Comparison of ENCODE assay signal across 14 cellular contexts in the genomic region with DNA sequence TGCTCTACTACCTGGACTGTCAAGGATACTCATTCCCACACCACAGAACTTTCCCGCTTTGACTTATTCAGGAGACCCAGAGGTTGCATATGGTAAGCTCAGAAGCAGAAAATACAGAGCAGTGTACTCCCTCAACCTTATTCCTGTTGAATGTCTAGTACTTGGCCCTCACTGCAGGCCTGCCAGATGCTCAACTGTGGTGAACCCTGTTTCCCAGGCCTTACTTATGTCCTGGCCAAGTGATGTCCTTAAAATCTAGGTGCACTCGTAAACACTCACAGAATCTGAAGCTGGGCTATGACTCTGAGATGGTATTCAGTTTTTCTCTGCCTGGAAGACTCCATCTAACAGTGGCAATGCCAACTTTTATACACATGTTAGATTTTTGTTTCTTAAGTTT. TPM values are rescaled to one million over a fixed set of nuclear protein-coding genes. Genes with fewer than 3 reads are reported as not detected.
DNase-seq lines count a peak whose midpoint lies in the region; ATAC-seq, FAIRE-seq and TF ChIP-seq lines count a peak whose summit lies in the region.
"Had no signal": no experiment of that assay in that cellular context is flagged by ENCODE, and none has a peak within 500 bp of the region (broad histone marks: within the 10 kb centered on the region; RNA-seq: fewer than 3 reads in every experiment).

No MANE protein-coding gene starts in this region.

- intact Hi-C loops in Right ventricle myocardium inferior (cut with DNase I) (no loop called here), cardiac septum (cut with DNase I) (no loop called here), Panc1 (cut with micrococcal nuclease; ENCODE audit: unreplicated experiment) (no loop called here), stomach (cut with DNase I; ENCODE audit: low total_unique reads) (no loop called here), Caco-2 (cut with micrococcal nuclease; ENCODE audit: unreplicated experiment) (no loop called here)

- TF ChIP-seq CTCF in Panc1 (IDR thresholded peaks at IDR 0.05), result no peak
- TF ChIP-seq CTCF in glutamatergic neuron (IDR thresholded peaks at IDR 0.05; ENCODE audit: partially characterized antibody, unreplicated experiment), result no peak
- no peak for TF ChIP-seq CTCF in stomach (IDR thresholded peaks at IDR 0.05)
- no peak for TF ChIP-seq CTCF in Caco-2 (IDR thresholded peaks at IDR 0.05; ENCODE audit: insufficient read depth in 1 of 2, low read depth in 1 of 2, low read length in 1 of 2, severe bottlenecking in 1 of 2, unreplicated experiment in 1 of 2)

- H3K4me1 Mint-ChIP-seq in glutamatergic neuron (ENCODE audit: low read depth, unreplicated experiment) (peaks cover 5% of the 10 kb centered on the region), Caco-2 (ENCODE audit: low read depth, unreplicated experiment) (peaks cover 12% of the 10 kb centered on the region)

- H3K9me3 ChIP-seq in Panc1 (ENCODE audit: control insufficient read depth, insufficient read depth, low read depth, low read length), result no peaks in the 10 kb centered on the region
- H3K9me3 ChIP-seq in stomach, result no peaks in the 10 kb centered on the region
- no peaks in the 10 kb centered on the region for H3K9me3 ChIP-seq in Caco-2

- POLR2A ChIA-PET in Panc1 (lab: Charles Lee) (no interaction called here), Caco-2 (lab: Charles Lee) (no interaction called here)

- no peak for DNase-seq in Right ventricle myocardium inferior (ENCODE audit: missing footprints)
- no peak for DNase-seq in cardiac septum (ENCODE audit: low spot score)
- DNase-seq in Panc1 (ENCODE audit: low read depth, low spot score), result no peak
- no peak for DNase-seq in glutamatergic neuron
- no peak for DNase-seq in stomach
- DNase-seq in urothelium cell line (ENCODE audit: low spot score), result no peak
- DNase-seq in stimulated activated CD4-positive, alpha-beta T cell treated with anti-CD3 and anti-CD28 coated beads, Interleukin-4, amount 100 ng/mL, for 1 hour, result no peak
- no peak for DNase-seq in Caco-2
- DNase-seq: activated CD8-positive, alpha-beta memory T cell treated with anti-CD3 and anti-CD28 coated beads, Interleukin-2, amount 50 U/mL, for 48 hours; Kasumi-1; NCI-H748 treated with DMSO at 0.1 percent for 48 hours; SHP77; stimulated activated CD4-positive, alpha-beta T cell treated with anti-CD3 and anti-CD28 coated beads, Interleukin-1b, Interleukin-23, amount 100 ng/mL, for 48 hours had no signal

- TF ChIP-seq EP300 in stomach (IDR thresholded peaks at IDR 0.05), result no peak

- WGBS in stomach, 5 donors, result 89 to 96% (median 94%) methylated on average over 2 of the region's 2 CpGs

- ATAC-seq in Right ventricle myocardium inferior (peak; percentile 35), Panc1 (0 out of 2 replicates have a peak, but pooled peaks have one; percentile 29)

- H3K27ac Mint-ChIP-seq in glutamatergic neuron (ENCODE audit: unreplicated experiment), result peak overlapping the region; percentile 84
- no peak overlapping the region for H3K27ac Mint-ChIP-seq in Caco-2 (ENCODE audit: unreplicated experiment)

- no peak overlapping the region for H3K27ac ChIP-seq in Panc1 (ENCODE audit: low read length)
- H3K27ac ChIP-seq in stomach, result peak overlapping the region in 3 of 5 donors; percentile 5 to 57 (median 11)

- H3K9me3 Mint-ChIP-seq in glutamatergic neuron (ENCODE audit: unreplicated experiment) (no peaks in the 10 kb centered on the region), Caco-2 (ENCODE audit: unreplicated experiment) (no peaks in the 10 kb centered on the region)

- H3K4me1 ChIP-seq in Panc1 (ENCODE audit: control insufficient read depth, insufficient read depth, low read length) (peaks cover 10% of the 10 kb centered on the region; the same call in 1 of the 2 replicates), stomach (peaks cover 0 to 63% (median 27%) of the 10 kb centered on the region in 4 donors), Caco-2 (no peaks in the 10 kb centered on the region)

- CTCF ChIA-PET in Panc1 (lab: Charles Lee) (interaction anchor here (0.6 kb wide), 1 partner anchor 34 kb away, joined by 3 read pairs; no protein-coding TSS in a partner anchor), Caco-2 (lab: Charles Lee) (interaction anchor here (1.2 to 1.6 kb wide), 2 partner anchors 21 to 34 kb away, joined by 3 to 6 read pairs; a partner anchor contains a TSS)

- in situ Hi-C loops in Panc1 (cut with HindIII; ENCODE audit: low pct_unique_long_range_greater_than_20kb, low sequenced_read_pairs), result no loop called here

- peaks cover 2% of the 10 kb centered on the region for H3K27me3 Mint-ChIP-seq in glutamatergic neuron (ENCODE audit: unreplicated experiment)
- no peaks in the 10 kb centered on the region for H3K27me3 Mint-ChIP-seq in Caco-2 (ENCODE audit: insufficient read depth, unreplicated experiment)

- H3K4me3 ChIP-seq in Panc1 (ENCODE audit: low read depth in 2 of 2, low read length in 2 of 2) (no peak overlapping the region), stomach (no peak overlapping the region), Caco-2 (ENCODE audit: low read depth, low read length) (no peak overlapping the region)

- no peak for FAIRE-seq in urothelium cell line (lab: Jason Lieb, UNC)
- FAIRE-seq: TTC549 had no signal

- no peak for TF ChIP-seq POLR2A in stomach (IDR thresholded peaks at IDR 0.05)

- H3K36me3 Mint-ChIP-seq in glutamatergic neuron (ENCODE audit: unreplicated experiment) (no peaks in the 10 kb centered on the region), Caco-2 (ENCODE audit: insufficient read depth, unreplicated experiment) (peaks cover 17% of the 10 kb centered on the region)

- H3K4me3 Mint-ChIP-seq in glutamatergic neuron (ENCODE audit: unreplicated experiment) (no peak overlapping the region), Caco-2 (ENCODE audit: unreplicated experiment) (no peak overlapping the region)

- H3K36me3 ChIP-seq in Panc1 (ENCODE audit: control insufficient read depth, insufficient read depth, low read length) (no peaks in the 10 kb centered on the region), stomach (peaks cover 0 to 20% (median 10%) of the 10 kb centered on the region in 4 donors), Caco-2 (ENCODE audit: control insufficient read depth, insufficient read depth, low read length) (0 out of 2 replicates have a peak, but pooled peaks cover 1% of the 10 kb centered on the region)

- no peaks in the 10 kb centered on the region for H3K27me3 ChIP-seq in Panc1 (ENCODE audit: control insufficient read depth, insufficient read depth, low read length)
- H3K27me3 ChIP-seq in stomach, result no peaks in the 10 kb centered on the region
- no peaks in the 10 kb centered on the region for H3K27me3 ChIP-seq in Caco-2 (replicated peaks; ENCODE audit: control insufficient read depth, insufficient read depth, low read length)

- BruUV-seq in Panc1 (replicated peaks; lab: Mats Ljungman, UMichigan) (no TSS peak), Caco-2 (replicated peaks; lab: Mats Ljungman, UMichigan) (no TSS peak)

RNA-seq across cellular contexts. Expression of a gene that starts 21.0 kb away (rescaled TPM):
- total RNA-seq in Right ventricle myocardium inferior (36.1 TPM), cardiac septum (77.7 TPM), Panc1 (2021; ENCODE audit: unreplicated experiment) (155 TPM), glutamatergic neuron (ENCODE audit: unreplicated experiment) (51.6 TPM), stomach (100 to 1,000 TPM in 1 of 5 donors, 10 to 100 TPM in 4; 18.0 to 181 (median 77.0) TPM), Caco-2 (2022) (161 and 167 TPM in 2 replicates)
- 70.5 TPM for polyA plus RNA-seq in Panc1 (2012; ENCODE audit: insufficient read length)
- 10 to 100 TPM; 41.4 to 98.1 (median 76.1) TPM for polyA plus RNA-seq in stomach

RNA-seq across cellular contexts. Expression of a gene that starts 38.8 kb away (rescaled TPM):
- total RNA-seq in Right ventricle myocardium inferior, result 29.9 TPM
- total RNA-seq in cardiac septum, result 34.1 TPM
- total RNA-seq in Panc1 (2021; ENCODE audit: unreplicated experiment), result 75.5 TPM
- 69.6 TPM for polyA plus RNA-seq in Panc1 (2012; ENCODE audit: insufficient read length)
- 81.8 TPM for total RNA-seq in glutamatergic neuron (ENCODE audit: unreplicated experiment)
- total RNA-seq in stomach, result 10 to 100 TPM; 37.1 to 64.3 (median 48.4) TPM
- 10 to 100 TPM; 34.7 to 51.8 (median 36.2) TPM for polyA plus RNA-seq in stomach
- 73.0 and 74.5 TPM in 2 replicates for total RNA-seq in Caco-2 (2022)

RNA-seq across cellular contexts. Expression of a gene that starts 39.0 kb away (rescaled TPM):
- total RNA-seq in Right ventricle myocardium inferior (0.78 TPM), cardiac septum (0.70 TPM), Panc1 (2021; ENCODE audit: unreplicated experiment) (13.3 TPM), glutamatergic neuron (ENCODE audit: unreplicated experiment) (12.6 TPM), stomach (1 to 10 TPM in 3 of 5 donors, under 1 TPM in 1, not detected in 1; 0.45 to 2.2 (median 1.1) TPM), Caco-2 (2022) (8.7 and 13.6 TPM in 2 replicates)
- 18.5 TPM for polyA plus RNA-seq in Panc1 (2012; ENCODE audit: insufficient read length)
- polyA plus RNA-seq in stomach, result 1 to 10 TPM in 2 of 3 donors, under 1 TPM in 1; 0.61 to 4.9 (median 1.8) TPM

RNA-seq across cellular contexts. Expression of a gene that starts 53.4 kb away (rescaled TPM):
- total RNA-seq in Right ventricle myocardium inferior, result 4.5 TPM
- 4.1 TPM for total RNA-seq in cardiac septum
- total RNA-seq in Panc1 (2021; ENCODE audit: unreplicated experiment), result 32.8 TPM
- 30.6 TPM for polyA plus RNA-seq in Panc1 (2012; ENCODE audit: insufficient read length)
- total RNA-seq in glutamatergic neuron (ENCODE audit: unreplicated experiment), result 25.8 TPM
- total RNA-seq in stomach, result 10 to 100 TPM; 12.3 to 66.5 (median 28.0) TPM
- polyA plus RNA-seq in stomach, result 1 to 10 TPM; 5.0 to 9.9 (median 9.0) TPM
- 25.0 and 26.8 TPM in 2 replicates for total RNA-seq in Caco-2 (2022)
